2 cellular contexts compared by ENCODE assay signal in genomic region chr3:49531218-49531617, GRCh38.
A peak's percentile ranks its signal among the peaks of the same experiment; 100 is the strongest.
TF ChIP-seq lines count a peak whose summit lies in the region.

No MANE protein-coding gene starts in this region.

TF ChIP-seq in HepG2, 621 proteins besides CTCF, POLR2A, EP300 and RAD21:
- peak; percentile 74; the same call in 1 of the 2 replicates for TF ChIP-seq LCORL (IDR thresholded peaks at IDR 0.05)
- no peak for TF ChIP-seq LCORL (CRISPR knock-in tag; IDR thresholded peaks at IDR 0.05)
- no peak for TF ChIP-seq ARID3A (IDR thresholded peaks at IDR 0.05; ENCODE audit: low read depth, low read length)
TF ChIP-seq in HepG2: peak in this region for 1.

TF ChIP-seq in K562, 482 proteins besides CTCF, POLR2A, EP300 and RAD21:
- TF ChIP-seq NFIC (IDR thresholded peaks at IDR 0.05) (peak; percentile 82), NFIX (CRISPR knock-in tag; IDR thresholded peaks at IDR 0.05; ENCODE audit: low read depth) (peak; percentile 34; the same call in 1 of the 2 replicates), CHD4 (IDR thresholded peaks at IDR 0.05; ENCODE audit: insufficient read depth, insufficient replicate concordance, low read depth, low read length, poor library complexity, severe bottlenecking) (no peak), THRB (CRISPR knock-in tag; conservative IDR thresholded peaks at IDR 0.05) (no peak)
- TF ChIP-seq, protein P1, sequence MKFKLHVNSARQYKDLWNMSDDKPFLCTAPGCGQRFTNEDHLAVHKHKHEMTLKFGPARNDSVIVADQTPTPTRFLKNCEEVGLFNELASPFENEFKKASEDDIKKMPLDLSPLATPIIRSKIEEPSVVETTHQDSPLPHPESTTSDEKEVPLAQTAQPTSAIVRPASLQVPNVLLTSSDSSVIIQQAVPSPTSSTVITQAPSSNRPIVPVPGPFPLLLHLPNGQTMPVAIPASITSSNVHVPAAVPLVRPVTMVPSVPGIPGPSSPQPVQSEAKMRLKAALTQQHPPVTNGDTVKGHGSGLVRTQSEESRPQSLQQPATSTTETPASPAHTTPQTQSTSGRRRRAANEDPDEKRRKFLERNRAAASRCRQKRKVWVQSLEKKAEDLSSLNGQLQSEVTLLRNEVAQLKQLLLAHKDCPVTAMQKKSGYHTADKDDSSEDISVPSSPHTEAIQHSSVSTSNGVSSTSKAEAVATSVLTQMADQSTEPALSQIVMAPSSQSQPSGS (CRISPR knock-in tag; IDR thresholded peaks at IDR 0.05), result no peak
TF ChIP-seq in K562: peak in this region for 2.
